Comparison of ENCODE assay signal across 10 cellular contexts in the genomic region with DNA sequence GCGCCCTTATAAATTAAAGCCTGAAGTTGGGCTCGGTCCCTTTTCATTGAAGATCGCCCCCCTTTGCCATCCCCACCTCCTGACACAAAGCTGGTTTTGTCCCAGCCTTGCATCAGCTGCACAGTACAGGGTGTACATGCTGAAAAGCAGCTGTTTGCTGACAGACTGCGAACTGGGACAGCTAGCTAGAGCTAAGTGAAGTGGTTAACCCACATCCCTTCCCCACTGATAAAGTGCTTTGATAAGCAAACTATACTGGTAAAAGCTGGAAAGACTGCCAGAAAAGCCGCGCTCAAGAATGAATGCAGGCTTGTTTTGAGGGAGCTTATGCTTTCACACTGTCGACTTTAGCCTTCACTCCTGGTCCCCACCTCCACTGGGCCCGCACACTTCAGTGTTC.
A peak's percentile ranks its signal among the peaks of the same experiment; 100 is the strongest.
DNase-seq lines count a peak whose midpoint lies in the region; ATAC-seq and TF ChIP-seq lines count a peak whose summit lies in the region.
"Had no signal": no experiment of that assay in that cellular context is flagged by ENCODE, and none has a peak within 500 bp of the region (broad histone marks: within the 10 kb centered on the region; RNA-seq: fewer than 3 reads in every experiment).

No MANE protein-coding gene starts in this region.

- peak overlapping the region; percentile 42 for H2BK12ac ChIP-seq in H9 (ENCODE audit: insufficient read length, low read depth, low read length)

- DNase-seq in H9 (no peak), SK-N-DZ (ENCODE audit: low spot score) (peak; percentile 81), mesothelial cell of epicardium (ENCODE audit: low spot score in 2 of 2, unreplicated experiment in 2 of 2) (no peak), HuH-7 (ENCODE audit: low spot score) (no peak)
- peak; percentile 47 for DNase-seq in activated T-helper 2 cell treated with anti-CD3 and anti-CD28 coated beads, Interferon-gamma antibody, Interleukin-2, Interleukin-4, amounts not matched to agents 10 μg/mL and 5 μg/mL and 100 μg/mL, durations not matched to agents 14 hours and 24 hours and 36 hours (ENCODE audit: low spot score)
- DNase-seq: head of caudate nucleus, NCI-H524 treated with DMSO at 0.1 percent for 48 hours had no signal

- H3K4me1 Mint-ChIP-seq in H9: no peaks in the 10 kb centered on the region
- H3K4me1 Mint-ChIP-seq in activated T-helper 2 cell treated with anti-CD3 and anti-CD28 coated beads, Interferon-gamma antibody, Interleukin-2, Interleukin-4, amounts not matched to agents 10 μg/mL and 5 μg/mL and 100 μg/mL, durations not matched to agents 14 hours and 24 hours and 36 hours (ENCODE audit: low read depth): peaks cover 33% of the 10 kb centered on the region
- H3K4me1 Mint-ChIP-seq in mesothelial cell of epicardium: peaks cover 49% of the 10 kb centered on the region

- ATAC-seq in GM21576 (IDR thresholded peaks at IDR 0.05; ENCODE audit: unreplicated experiment) (no peak), HG03442 (IDR thresholded peaks at IDR 0.05; ENCODE audit: unreplicated experiment) (no peak), GM21381 (IDR thresholded peaks at IDR 0.05; ENCODE audit: unreplicated experiment) (no peak)

- no peak overlapping the region for H3K56ac ChIP-seq in H9 (ENCODE audit: insufficient read length, low read depth, low read length)

- H3K23ac ChIP-seq in H9 (ENCODE audit: insufficient read length, low read depth, low read length): no peak overlapping the region

- no peak overlapping the region for H3K4me2 ChIP-seq in H9 (ENCODE audit: insufficient read depth, insufficient read length, low read length)

- H3K14ac ChIP-seq in H9 (ENCODE audit: insufficient read depth, low read length): no peak overlapping the region

- no peak overlapping the region for H3K18ac ChIP-seq in H9 (ENCODE audit: insufficient read length, low read depth, low read length)

- H2AK5ac ChIP-seq in H9 (ENCODE audit: insufficient read length, low read length): no peak overlapping the region

- no peaks in the 10 kb centered on the region for H3K27me3 ChIP-seq in H9 (ENCODE audit: insufficient read depth, low read length)

- H3K9me3 Mint-ChIP-seq in H9 (no peaks in the 10 kb centered on the region), mesothelial cell of epicardium (no peaks in the 10 kb centered on the region)
- no peaks in the 10 kb centered on the region for H3K9me3 Mint-ChIP-seq in activated T-helper 2 cell treated with anti-CD3 and anti-CD28 coated beads, Interferon-gamma antibody, Interleukin-2, Interleukin-4, amounts not matched to agents 10 μg/mL and 5 μg/mL and 100 μg/mL, durations not matched to agents 14 hours and 24 hours and 36 hours

- no peaks in the 10 kb centered on the region for H3K23me2 ChIP-seq in H9 (ENCODE audit: insufficient read length, low read depth, low read length, poor library complexity, severe bottlenecking)

- no peaks in the 10 kb centered on the region for H3K79me2 ChIP-seq in H9 (ENCODE audit: insufficient read depth, low read length)

- no peak for TF ChIP-seq CTCF in H9 (conservative IDR thresholded peaks at IDR 0.05)
- TF ChIP-seq CTCF in mesothelial cell of epicardium (IDR thresholded peaks at IDR 0.05; ENCODE audit: unreplicated experiment): no peak

- no peaks in the 10 kb centered on the region for H3K27me3 Mint-ChIP-seq in H9 (ENCODE audit: low read depth)
- peaks cover 16% of the 10 kb centered on the region for H3K27me3 Mint-ChIP-seq in activated T-helper 2 cell treated with anti-CD3 and anti-CD28 coated beads, Interferon-gamma antibody, Interleukin-2, Interleukin-4, amounts not matched to agents 10 μg/mL and 5 μg/mL and 100 μg/mL, durations not matched to agents 14 hours and 24 hours and 36 hours (ENCODE audit: low read depth)
- H3K27me3 Mint-ChIP-seq in mesothelial cell of epicardium (ENCODE audit: low read depth): peaks cover 5% of the 10 kb centered on the region

- no peak overlapping the region for H2BK20ac ChIP-seq in H9 (ENCODE audit: low read depth, low read length, poor library complexity, severe bottlenecking)

- no peak overlapping the region for H2BK15ac ChIP-seq in H9 (ENCODE audit: low read depth, low read length)

- H3K27ac ChIP-seq in H9 (ENCODE audit: insufficient read length, low read depth, low read length): no peak overlapping the region

- no peak overlapping the region for H3T11ph ChIP-seq in H9 (ENCODE audit: low read length)

- H3K4me3 Mint-ChIP-seq in H9 (no peak overlapping the region), mesothelial cell of epicardium (no peak overlapping the region)
- H3K4me3 Mint-ChIP-seq in activated T-helper 2 cell treated with anti-CD3 and anti-CD28 coated beads, Interferon-gamma antibody, Interleukin-2, Interleukin-4, amounts not matched to agents 10 μg/mL and 5 μg/mL and 100 μg/mL, durations not matched to agents 14 hours and 24 hours and 36 hours (ENCODE audit: low read depth): no peak overlapping the region

- H2AFZ ChIP-seq in H9 (ENCODE audit: low read length): no peak overlapping the region

- H3K9ac ChIP-seq in H9 (ENCODE audit: extremely low read depth, insufficient read length, low read length): no peak overlapping the region

- H4K20me1 ChIP-seq in H9 (ENCODE audit: control insufficient read depth, insufficient read depth, insufficient read length): no peaks in the 10 kb centered on the region

- no peaks in the 10 kb centered on the region for H3K79me1 ChIP-seq in H9 (ENCODE audit: insufficient read depth, low read depth, low read length, poor library complexity, severe bottlenecking)

- intact Hi-C loops in activated T-helper 2 cell treated with anti-CD3 and anti-CD28 coated beads, Interferon-gamma antibody, Interleukin-2, Interleukin-4, amounts not matched to agents 10 μg/mL and 5 μg/mL and 100 μg/mL, durations not matched to agents 14 hours and 24 hours and 36 hours (cut with micrococcal nuclease): loop anchor here (5.0 kb wide), 1 partner anchor 44 kb away; no protein-coding TSS in a partner anchor

- H4K8ac ChIP-seq in H9 (replicated peaks; ENCODE audit: insufficient read length, low read depth, low read length): no peak overlapping the region

- no CpG with 5 or more reads among the region's 8 CpGs for WGBS in H9 (ENCODE audit: extremely low coverage, insufficient read length, low lambda C conversion rate)

- no peaks in the 10 kb centered on the region; the same call in 1 of the 2 replicates for H3K4me1 ChIP-seq in H9 (ENCODE audit: insufficient read depth, low read length)

- H3K36me3 Mint-ChIP-seq in H9 (ENCODE audit: insufficient read depth in 1 of 3, low read depth in 3 of 3) (no peaks in the 10 kb centered on the region), mesothelial cell of epicardium (no peaks in the 10 kb centered on the region)
- peaks cover 6% of the 10 kb centered on the region for H3K36me3 Mint-ChIP-seq in activated T-helper 2 cell treated with anti-CD3 and anti-CD28 coated beads, Interferon-gamma antibody, Interleukin-2, Interleukin-4, amounts not matched to agents 10 μg/mL and 5 μg/mL and 100 μg/mL, durations not matched to agents 14 hours and 24 hours and 36 hours (ENCODE audit: low read depth)

- no peaks in the 10 kb centered on the region for H3K9me3 ChIP-seq in H9 (ENCODE audit: control insufficient read depth, low read depth, low read length)

- no peak overlapping the region; a peak in 1 of 7 replicates for H3K27ac Mint-ChIP-seq in H9
- no peak overlapping the region for H3K27ac Mint-ChIP-seq in activated T-helper 2 cell treated with anti-CD3 and anti-CD28 coated beads, Interferon-gamma antibody, Interleukin-2, Interleukin-4, amounts not matched to agents 10 μg/mL and 5 μg/mL and 100 μg/mL, durations not matched to agents 14 hours and 24 hours and 36 hours
- peak overlapping the region; percentile 41 for H3K27ac Mint-ChIP-seq in mesothelial cell of epicardium

- H2BK5ac ChIP-seq in H9 (ENCODE audit: insufficient read length, low read length): no peak overlapping the region

- H4K91ac ChIP-seq in H9 (ENCODE audit: insufficient read length, low read depth, low read length): no peak overlapping the region

- H2BK120ac ChIP-seq in H9 (ENCODE audit: low read depth, low read length, poor library complexity, severe bottlenecking): no peak overlapping the region

- no peak overlapping the region for H4K5ac ChIP-seq in H9 (ENCODE audit: insufficient read length, low read depth, low read length)

- no peak overlapping the region for H3K4ac ChIP-seq in H9 (ENCODE audit: low read depth, low read length)

Comparison
In these comparisons a context has a peak if more than half of its experiments do, and no peak if none do; other contexts are left out.
1. DNase-seq: peak in SK-N-DZ (single experiment) and activated T-helper 2 cell treated with anti-CD3 and anti-CD28 coated beads, Interferon-gamma antibody, Interleukin-2, Interleukin-4, amounts not matched to agents 10 μg/mL and 5 μg/mL and 100 μg/mL, durations not matched to agents 14 hours and 24 hours and 36 hours (single experiment); none in H9 (single experiment), mesothelial cell of epicardium (0 of 2) and HuH-7 (single experiment).